In genomic region chr10:28807760-28808613, GRCh38 we compare ENCODE assay signal across 12 cellular contexts.
DNase-seq lines count a peak whose midpoint lies in the region; ATAC-seq and TF ChIP-seq lines count a peak whose summit lies in the region.
"Had no signal": no experiment of that assay in that cellular context is flagged by ENCODE, and none has a peak within 500 bp of the region (broad histone marks: within the 10 kb centered on the region; RNA-seq: fewer than 3 reads in every experiment).

No MANE protein-coding gene starts in this region.

- no peak overlapping the region for H3K27ac Mint-ChIP-seq in CD8-positive, alpha-beta memory T cell
- H3K27ac Mint-ChIP-seq in naive thymus-derived CD4-positive, alpha-beta T cell, result no peak overlapping the region
- H3K27ac Mint-ChIP-seq: activated CD4-positive, alpha-beta T cell treated with anti-CD3 and anti-CD28 coated beads, Interleukin-2, amount 10 ng/mL, durations not matched to agents 24 days and 14 days; activated naive CD8-positive, alpha-beta T cell treated with anti-CD3 and anti-CD28 coated beads for 36 hours; naive thymus-derived CD8-positive, alpha-beta T cell had no signal

- POLR2A ChIA-PET in CD8-positive, alpha-beta memory T cell (lab: Charles Lee), result no interaction called here
- POLR2A ChIA-PET in naive thymus-derived CD4-positive, alpha-beta T cell (lab: Charles Lee), result no interaction called here

- no peaks in the 10 kb centered on the region for H3K9me3 ChIP-seq in CD8-positive, alpha-beta memory T cell (ENCODE audit: low read length)
- no peaks in the 10 kb centered on the region for H3K9me3 ChIP-seq in esophagus muscularis mucosa
- H3K9me3 ChIP-seq in naive thymus-derived CD4-positive, alpha-beta T cell (ENCODE audit: control insufficient read depth in 2 of 3, low read length in 3 of 3), result no peaks in the 10 kb centered on the region
- no peaks in the 10 kb centered on the region for H3K9me3 ChIP-seq in colonic mucosa

- no peak for TF ChIP-seq EP300 in esophagus muscularis mucosa (IDR thresholded peaks at IDR 0.05)

- no peak for DNase-seq in CD8-positive, alpha-beta memory T cell
- DNase-seq in MV-4-11 (lab: John Stamatoyannopoulos, UW), result peak; percentile 26
- no peak for DNase-seq in esophagus muscularis mucosa (ENCODE audit: extremely low spot score)
- no peak for DNase-seq in naive thymus-derived CD4-positive, alpha-beta T cell
- no peak for DNase-seq in GM10266 (ENCODE audit: extremely low spot score)
- no peak for DNase-seq in colonic mucosa
- no peak for DNase-seq in 8988T
- DNase-seq: activated CD4-positive, alpha-beta T cell treated with anti-CD3 and anti-CD28 coated beads, Interleukin-2, amount 10 ng/mL, durations not matched to agents 24 days and 14 days; activated naive CD8-positive, alpha-beta T cell treated with anti-CD3 and anti-CD28 coated beads for 36 hours; naive thymus-derived CD8-positive, alpha-beta T cell; NCI-H1105 treated with DMSO at 0.1 percent for 48 hours had no signal

- TF ChIP-seq CTCF in esophagus muscularis mucosa (IDR thresholded peaks at IDR 0.05), result no peak
- no peak for TF ChIP-seq CTCF in GM10266 (IDR thresholded peaks at IDR 0.05; ENCODE audit: control insufficient read depth, insufficient read depth, low read depth, missing control alignments)
- no peak for TF ChIP-seq CTCF in colonic mucosa (IDR thresholded peaks at IDR 0.05)

- no peak overlapping the region for H3K4me3 Mint-ChIP-seq in CD8-positive, alpha-beta memory T cell
- no peak overlapping the region for H3K4me3 Mint-ChIP-seq in naive thymus-derived CD4-positive, alpha-beta T cell
- H3K4me3 Mint-ChIP-seq: activated CD4-positive, alpha-beta T cell treated with anti-CD3 and anti-CD28 coated beads, Interleukin-2, amount 10 ng/mL, durations not matched to agents 24 days and 14 days; activated naive CD8-positive, alpha-beta T cell treated with anti-CD3 and anti-CD28 coated beads for 36 hours; naive thymus-derived CD8-positive, alpha-beta T cell had no signal

- no peak overlapping the region for H3K4me3 ChIP-seq in CD8-positive, alpha-beta memory T cell (ENCODE audit: low read length)
- H3K4me3 ChIP-seq in esophagus muscularis mucosa (peak overlapping the region in 2 of 4 donors; percentile 4 to 6), colonic mucosa (no peak overlapping the region)
- H3K4me3 ChIP-seq in naive thymus-derived CD4-positive, alpha-beta T cell (ENCODE audit: low read length), result no peak overlapping the region

- H3K4me1 ChIP-seq in CD8-positive, alpha-beta memory T cell (ENCODE audit: insufficient read depth, low read length), result no peaks in the 10 kb centered on the region
- H3K4me1 ChIP-seq in esophagus muscularis mucosa (peaks cover 14 to 28% (median 26%) of the 10 kb centered on the region in 4 donors), colonic mucosa (no peaks in the 10 kb centered on the region)
- H3K4me1 ChIP-seq in naive thymus-derived CD4-positive, alpha-beta T cell (ENCODE audit: control insufficient read depth in 2 of 2, insufficient read depth in 2 of 2, low read length in 2 of 2), result no peaks in the 10 kb centered on the region

- H3K36me3 ChIP-seq in CD8-positive, alpha-beta memory T cell (ENCODE audit: insufficient read depth, low read length), result no peaks in the 10 kb centered on the region
- H3K36me3 ChIP-seq in esophagus muscularis mucosa (no peaks in the 10 kb centered on the region), colonic mucosa (no peaks in the 10 kb centered on the region)
- H3K36me3 ChIP-seq in naive thymus-derived CD4-positive, alpha-beta T cell (ENCODE audit: control insufficient read depth in 2 of 3, insufficient read depth in 3 of 3, low read length in 3 of 3), result no peaks in the 10 kb centered on the region

- TF ChIP-seq POLR2A in esophagus muscularis mucosa (IDR thresholded peaks at IDR 0.05; ENCODE audit: low read depth), result no peak

- peak overlapping the region; percentile 60 for H3K27ac ChIP-seq in CD8-positive, alpha-beta memory T cell (ENCODE audit: low read depth, low read length)
- H3K27ac ChIP-seq in esophagus muscularis mucosa (replicated peaks in 1 of 4), result peak overlapping the region; percentile 32 to 73 (median 66)
- no peak overlapping the region for H3K27ac ChIP-seq in naive thymus-derived CD4-positive, alpha-beta T cell (ENCODE audit: low read depth, low read length)
- H3K27ac ChIP-seq in colonic mucosa, result no peak overlapping the region

- no peaks in the 10 kb centered on the region for H3K27me3 ChIP-seq in CD8-positive, alpha-beta memory T cell (ENCODE audit: insufficient read depth, low read length, poor library complexity, severe bottlenecking)
- H3K27me3 ChIP-seq in esophagus muscularis mucosa, result no peaks in the 10 kb centered on the region
- no peaks in the 10 kb centered on the region for H3K27me3 ChIP-seq in naive thymus-derived CD4-positive, alpha-beta T cell (ENCODE audit: control insufficient read depth in 2 of 2, insufficient read depth in 2 of 2, low read length in 2 of 2)
- no peaks in the 10 kb centered on the region for H3K27me3 ChIP-seq in colonic mucosa

- intact Hi-C loops in esophagus muscularis mucosa (cut with DNase I) (no loop called here), colonic mucosa (cut with DNase I) (no loop called here)
- intact Hi-C loops in naive thymus-derived CD4-positive, alpha-beta T cell (cut with micrococcal nuclease), result no loop called here

- peak; percentile 37 for ATAC-seq in naive thymus-derived CD4-positive, alpha-beta T cell
- ATAC-seq in GM19351 (IDR thresholded peaks at IDR 0.05; ENCODE audit: unreplicated experiment), result no peak
- ATAC-seq: naive thymus-derived CD8-positive, alpha-beta T cell had no signal

- H3K4me1 Mint-ChIP-seq in CD8-positive, alpha-beta memory T cell, result no peaks in the 10 kb centered on the region
- peaks cover 0 to 6% (median 0%) of the 10 kb centered on the region in 7 donors for H3K4me1 Mint-ChIP-seq in naive thymus-derived CD4-positive, alpha-beta T cell
- H3K4me1 Mint-ChIP-seq: activated CD4-positive, alpha-beta T cell treated with anti-CD3 and anti-CD28 coated beads, Interleukin-2, amount 10 ng/mL, durations not matched to agents 24 days and 14 days had no signal

- H3K36me3 Mint-ChIP-seq in CD8-positive, alpha-beta memory T cell, result peaks cover 0 to 1% (median 0%) of the 10 kb centered on the region in 3 donors
- no peaks in the 10 kb centered on the region for H3K36me3 Mint-ChIP-seq in naive thymus-derived CD4-positive, alpha-beta T cell
- H3K36me3 Mint-ChIP-seq: activated naive CD8-positive, alpha-beta T cell treated with anti-CD3 and anti-CD28 coated beads for 36 hours; naive thymus-derived CD8-positive, alpha-beta T cell had no signal

- H3K27me3 Mint-ChIP-seq in CD8-positive, alpha-beta memory T cell, result peaks cover 18 to 53% of the 10 kb centered on the region in 2 donors
- H3K27me3 Mint-ChIP-seq in naive thymus-derived CD4-positive, alpha-beta T cell, result peaks cover 20 to 44% (median 40%) of the 10 kb centered on the region in 5 donors

- CTCF ChIA-PET in CD8-positive, alpha-beta memory T cell (lab: Charles Lee), result no interaction called here
- CTCF ChIA-PET in naive thymus-derived CD4-positive, alpha-beta T cell (lab: Charles Lee), result no interaction called here

- H3K9ac ChIP-seq in colonic mucosa (ENCODE audit: low read depth in 2 of 2, low read length in 2 of 2), result no peak overlapping the region

- 54% methylated on average over 16 of the region's 16 CpGs for WGBS in esophagus muscularis mucosa

- peaks cover 0 to 2% (median 0%) of the 10 kb centered on the region in 5 donors for H3K9me3 Mint-ChIP-seq in CD8-positive, alpha-beta memory T cell
- H3K9me3 Mint-ChIP-seq in naive thymus-derived CD4-positive, alpha-beta T cell, result peaks cover 0 to 5% (median 0%) of the 10 kb centered on the region in 11 donors
- H3K9me3 Mint-ChIP-seq: activated CD4-positive, alpha-beta T cell treated with anti-CD3 and anti-CD28 coated beads, Interleukin-2, amount 10 ng/mL, durations not matched to agents 24 days and 14 days; activated naive CD8-positive, alpha-beta T cell treated with anti-CD3 and anti-CD28 coated beads for 36 hours had no signal

Comparison
In these comparisons a context has a peak if more than half of its experiments do, and no peak if none do; other contexts are left out.
1. H3K27ac ChIP-seq: peak in CD8-positive, alpha-beta memory T cell (single experiment) and esophagus muscularis mucosa (4 of 4); none in naive thymus-derived CD4-positive, alpha-beta T cell (single experiment) and colonic mucosa (single experiment).